ENCODE assay signal across 2 cellular contexts in the genomic region with DNA sequence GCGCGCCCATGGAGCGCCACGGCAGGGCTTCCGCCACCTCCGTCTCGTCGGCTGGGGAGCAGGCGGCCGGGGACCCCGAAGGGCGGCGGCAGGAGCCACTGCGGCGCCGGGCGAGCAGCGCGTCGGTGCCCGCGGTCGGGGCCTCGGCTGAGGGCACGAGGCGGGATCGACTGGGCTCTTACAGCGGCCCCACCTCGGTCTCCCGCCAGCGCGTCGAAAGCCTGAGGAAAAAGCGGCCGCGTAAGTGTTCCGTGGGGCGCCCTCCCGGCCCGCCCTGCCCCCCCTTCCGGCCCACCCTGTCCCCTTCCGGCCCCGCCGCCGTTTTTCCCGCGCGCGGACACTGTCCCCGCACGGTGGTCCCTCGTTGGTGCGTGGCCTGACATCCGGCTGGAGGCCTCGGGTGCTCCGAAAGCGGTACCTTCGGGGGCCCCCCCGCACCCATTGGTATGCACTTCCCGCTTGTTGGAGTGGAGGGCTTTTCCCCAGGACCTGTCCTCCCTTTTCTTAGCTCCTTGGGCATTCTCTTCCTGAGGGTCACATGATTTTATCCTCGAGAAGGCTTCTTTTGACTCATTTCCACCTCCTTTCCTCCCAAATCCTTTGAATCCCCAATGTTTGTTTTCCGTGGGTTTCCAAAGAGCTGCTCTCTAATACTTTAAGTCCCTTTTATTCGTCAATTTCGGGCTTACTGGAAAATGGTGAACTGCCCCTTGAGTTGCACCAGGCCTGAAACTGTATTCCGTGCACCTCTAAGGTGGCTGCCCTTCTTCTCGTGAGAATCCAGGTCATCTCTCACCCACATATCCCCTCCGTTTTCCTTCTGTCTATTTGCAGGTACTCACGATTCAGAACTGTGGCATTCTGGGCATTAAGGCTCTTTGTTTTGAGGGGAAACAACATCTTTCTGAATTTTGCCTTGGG.
TF ChIP-seq lines count a peak whose summit lies in the region.

No MANE protein-coding gene starts in this region.

TF ChIP-seq in SK-N-SH, 30 proteins besides CTCF, POLR2A, EP300 and RAD21 (continued from another document):
- TF ChIP-seq RFX5 (IDR thresholded peaks at IDR 0.05; ENCODE audit: low read length) (no peak), NFIC (IDR thresholded peaks at IDR 0.05; ENCODE audit: borderline replicate concordance) (no peak), TEAD4 (IDR thresholded peaks at IDR 0.05; ENCODE audit: borderline replicate concordance, insufficient read depth) (no peak), RCOR1 (IDR thresholded peaks at IDR 0.05; ENCODE audit: low read length) (no peak), MEF2A (IDR thresholded peaks at IDR 0.05; ENCODE audit: borderline replicate concordance, low read depth) (no peak), SMC3 (IDR thresholded peaks at IDR 0.05; ENCODE audit: low read depth, low read length) (no peak)
- TF ChIP-seq, protein P1, sequence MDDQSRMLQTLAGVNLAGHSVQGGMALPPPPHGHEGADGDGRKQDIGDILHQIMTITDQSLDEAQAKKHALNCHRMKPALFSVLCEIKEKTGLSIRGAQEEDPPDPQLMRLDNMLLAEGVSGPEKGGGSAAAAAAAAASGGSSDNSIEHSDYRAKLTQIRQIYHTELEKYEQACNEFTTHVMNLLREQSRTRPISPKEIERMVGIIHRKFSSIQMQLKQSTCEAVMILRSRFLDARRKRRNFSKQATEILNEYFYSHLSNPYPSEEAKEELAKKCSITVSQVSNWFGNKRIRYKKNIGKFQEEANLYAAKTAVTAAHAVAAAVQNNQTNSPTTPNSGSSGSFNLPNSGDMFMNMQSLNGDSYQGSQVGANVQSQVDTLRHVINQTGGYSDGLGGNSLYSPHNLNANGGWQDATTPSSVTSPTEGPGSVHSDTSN (IDR thresholded peaks at IDR 0.05), result no peak
- TF ChIP-seq, protein P2, sequence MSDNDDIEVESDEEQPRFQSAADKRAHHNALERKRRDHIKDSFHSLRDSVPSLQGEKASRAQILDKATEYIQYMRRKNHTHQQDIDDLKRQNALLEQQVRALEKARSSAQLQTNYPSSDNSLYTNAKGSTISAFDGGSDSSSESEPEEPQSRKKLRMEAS (IDR thresholded peaks at IDR 0.05; ENCODE audit: low read depth), result no peak

TF ChIP-seq in SK-N-SH treated with all-trans-retinoic acid at 6 μM for 48 hours, 23 proteins besides CTCF, POLR2A, EP300 and RAD21 (continued from another document):
- TF ChIP-seq, protein P3, sequence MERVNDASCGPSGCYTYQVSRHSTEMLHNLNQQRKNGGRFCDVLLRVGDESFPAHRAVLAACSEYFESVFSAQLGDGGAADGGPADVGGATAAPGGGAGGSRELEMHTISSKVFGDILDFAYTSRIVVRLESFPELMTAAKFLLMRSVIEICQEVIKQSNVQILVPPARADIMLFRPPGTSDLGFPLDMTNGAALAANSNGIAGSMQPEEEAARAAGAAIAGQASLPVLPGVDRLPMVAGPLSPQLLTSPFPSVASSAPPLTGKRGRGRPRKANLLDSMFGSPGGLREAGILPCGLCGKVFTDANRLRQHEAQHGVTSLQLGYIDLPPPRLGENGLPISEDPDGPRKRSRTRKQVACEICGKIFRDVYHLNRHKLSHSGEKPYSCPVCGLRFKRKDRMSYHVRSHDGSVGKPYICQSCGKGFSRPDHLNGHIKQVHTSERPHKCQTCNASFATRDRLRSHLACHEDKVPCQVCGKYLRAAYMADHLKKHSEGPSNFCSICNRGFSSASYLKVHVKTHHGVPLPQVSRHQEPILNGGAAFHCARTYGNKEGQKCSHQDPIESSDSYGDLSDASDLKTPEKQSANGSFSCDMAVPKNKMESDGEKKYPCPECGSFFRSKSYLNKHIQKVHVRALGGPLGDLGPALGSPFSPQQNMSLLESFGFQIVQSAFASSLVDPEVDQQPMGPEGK (CRISPR knock-in tag; IDR thresholded peaks at IDR 0.05; ENCODE audit: borderline replicate concordance), result no peak
- TF ChIP-seq ZFP30 (CRISPR knock-in tag; IDR thresholded peaks at IDR 0.05), result no peak
- TF ChIP-seq ZFP3 (CRISPR knock-in tag; IDR thresholded peaks at IDR 0.05), result no peak
- TF ChIP-seq ESRRG (CRISPR knock-in tag; IDR thresholded peaks at IDR 0.05), result no peak
- TF ChIP-seq SNAI2 (CRISPR knock-in tag; IDR thresholded peaks at IDR 0.05), result no peak
- no peak for TF ChIP-seq TCF4 (CRISPR knock-in tag; IDR thresholded peaks at IDR 0.05; ENCODE audit: borderline replicate concordance)
- TF ChIP-seq TOX (CRISPR knock-in tag; IDR thresholded peaks at IDR 0.05; ENCODE audit: borderline replicate concordance), result no peak
- TF ChIP-seq ISL1 (CRISPR knock-in tag; IDR thresholded peaks at IDR 0.05), result no peak
